ENCODE assay signal across 15 cellular contexts in genomic region chr16:68731569-68732067, GRCh38. TPM values are rescaled to one million over a fixed set of nuclear protein-coding genes. Genes with fewer than 3 reads are reported as not detected.
"Had no signal": no experiment of that assay in that cellular context is flagged by ENCODE, and none has a peak within 500 bp of the region (broad histone marks: within the 10 kb centered on the region; RNA-seq: fewer than 3 reads in every experiment).

No MANE protein-coding gene starts in this region.

- ATAC-seq: activated T-helper 17 cell treated with anti-CD3 and anti-CD28 coated beads, Interleukin-2, amount 50 U/mL, for 72 hours; heart right ventricle; left ventricle myocardium superior; T-cell had no signal

- H3K4me1 ChIP-seq: heart right ventricle, upper lobe of right lung had no signal

- H3K4me3 ChIP-seq: coronary artery, heart right ventricle, upper lobe of right lung had no signal

- H3K27ac ChIP-seq: coronary artery, heart right ventricle, upper lobe of right lung had no signal

- H3K36me3 ChIP-seq: heart right ventricle, upper lobe of right lung had no signal

- DNase-seq: activated CD4-positive, alpha-beta T cell treated with anti-CD3 and anti-CD28 coated beads, Interleukin-2, amount 10 ng/mL, durations not matched to agents 24 days and 14 days; activated CD8-positive, alpha-beta memory T cell treated with anti-CD3 and anti-CD28 coated beads for 24 hours; activated naive CD4-positive, alpha-beta T cell treated with anti-CD3 and anti-CD28 coated beads for 36 hours; caudate nucleus; effector CD4-positive, alpha-beta T cell; heart right ventricle; left ventricle myocardium superior; retina; stimulated activated naive CD4-positive, alpha-beta T cell; T-cell; T1000 had no signal

- H3K9me3 ChIP-seq: heart right ventricle, upper lobe of right lung had no signal

RNA-seq across cellular contexts. Expression of gene CDH1, which starts 5.5 kb away (rescaled TPM):
- total RNA-seq: fibroblast of lung, left ventricle myocardium superior had no signal
